In the genomic region with DNA sequence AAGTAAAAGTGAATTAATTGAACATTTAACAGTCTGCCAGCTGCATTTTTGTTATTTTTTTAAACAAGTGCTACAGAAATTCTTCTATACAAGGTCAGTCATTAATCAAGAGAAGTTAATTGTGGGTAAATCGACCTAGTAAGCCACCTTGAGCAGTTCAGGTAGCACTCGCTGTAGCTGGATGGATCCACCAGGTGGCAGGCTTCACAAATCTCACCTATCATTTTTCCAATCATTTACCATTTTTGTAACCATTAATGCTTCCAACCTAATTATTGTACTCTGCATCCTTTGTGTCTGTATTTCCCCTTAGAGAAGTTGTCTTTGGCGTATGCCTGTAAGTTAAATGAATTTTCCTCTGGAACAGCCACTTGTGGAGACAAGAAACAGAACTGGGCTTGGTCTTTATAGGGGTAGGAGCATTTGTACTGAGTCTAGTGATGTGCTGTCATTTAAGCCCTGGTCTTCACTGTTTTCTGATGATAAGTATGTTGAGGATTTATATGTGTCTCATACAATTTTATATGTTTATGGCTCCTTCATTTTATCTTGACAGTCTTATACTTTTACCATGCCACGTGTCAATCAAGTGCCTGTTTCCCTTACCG, we compare ENCODE assay signal across 8 cellular contexts. TPM values are rescaled to one million over a fixed set of nuclear protein-coding genes. Genes with fewer than 3 reads are reported as not detected.
DNase-seq lines count a peak whose midpoint lies in the region; ATAC-seq lines count a peak whose summit lies in the region.

No MANE protein-coding gene starts in this region.

- DNase-seq in SIG-M5 treated with dmso at 0.1 percent for 504 hours (lab: John Stamatoyannopoulos, UW; ENCODE audit: unreplicated experiment) (peak; percentile 21), SIG-M5 (lab: John Stamatoyannopoulos, UW) (no peak), RKO (ENCODE audit: low spot score) (peak; percentile 30), iPS-NIHi11 (ENCODE audit: low spot score) (peak; percentile 52)
- DNase-seq in activated naive CD4-positive, alpha-beta T cell treated with anti-CD3 and anti-CD28 coated beads, Interleukin-2, amount 50 U/mL, for 72 hours (ENCODE audit: low spot score in 2 of 2), result peak in 1 of 2 donors; percentile 47
- peak; percentile 25 for DNase-seq in stimulated activated CD8-positive, alpha-beta memory T cell treated with anti-CD3 and anti-CD28 coated beads, Interleukin-15, amount 100 ng/mL, for 1 hour (ENCODE audit: low read depth)

- H3K27ac Mint-ChIP-seq in activated naive CD4-positive, alpha-beta T cell treated with anti-CD3 and anti-CD28 coated beads, Interleukin-2, amount 50 U/mL, for 72 hours, result no peak overlapping the region

- ATAC-seq in HG02885 (IDR thresholded peaks at IDR 0.05; ENCODE audit: poor library complexity, unreplicated experiment) (peak; percentile 72), HG03097 (IDR thresholded peaks at IDR 0.05; ENCODE audit: low FRiP score, unreplicated experiment) (no peak)
- peak; percentile 52 to 53 for ATAC-seq in activated naive CD4-positive, alpha-beta T cell treated with anti-CD3 and anti-CD28 coated beads, Interleukin-2, amount 50 U/mL, for 72 hours

- H3K9me3 Mint-ChIP-seq in activated naive CD4-positive, alpha-beta T cell treated with anti-CD3 and anti-CD28 coated beads, Interleukin-2, amount 50 U/mL, for 72 hours, result no peaks in the 10 kb centered on the region

- H3K36me3 Mint-ChIP-seq in activated naive CD4-positive, alpha-beta T cell treated with anti-CD3 and anti-CD28 coated beads, Interleukin-2, amount 50 U/mL, for 72 hours, result no peaks in the 10 kb centered on the region

RNA-seq across cellular contexts. Expression of a gene that starts 39.5 kb away (rescaled TPM):
- not detected for total RNA-seq in activated naive CD4-positive, alpha-beta T cell treated with anti-CD3 and anti-CD28 coated beads, Interleukin-2, amount 50 U/mL, for 72 hours
